31 cellular contexts compared by ENCODE assay signal in the genomic region with DNA sequence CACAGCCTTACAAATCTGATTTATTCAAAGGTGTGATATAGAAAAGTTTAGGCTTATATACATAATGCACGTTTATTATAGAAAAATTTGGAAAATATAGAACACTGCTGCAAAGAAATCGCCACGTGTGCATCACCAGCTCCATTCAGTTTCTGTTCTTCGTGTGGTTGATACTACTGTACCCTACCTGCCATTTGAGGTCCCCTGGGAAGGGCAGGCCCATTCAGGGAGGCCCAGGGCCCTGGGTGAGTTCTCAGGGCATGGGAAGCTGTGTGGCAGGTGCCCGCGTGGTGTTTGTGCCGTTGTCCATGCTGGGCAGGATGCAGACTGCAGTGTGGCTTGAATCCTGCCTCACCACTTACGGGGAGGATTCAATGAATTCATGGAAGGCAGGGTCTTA.
"Had no signal": no experiment of that assay in that cellular context is flagged by ENCODE, and none has a peak within 500 bp of the region (broad histone marks: within the 10 kb centered on the region; RNA-seq: fewer than 3 reads in every experiment).

No MANE protein-coding gene starts in this region.

- DNase-seq: activated CD4-positive, alpha-beta memory T cell treated with anti-CD3 and anti-CD28 coated beads, Interleukin-2, amount 10 ng/mL, durations not matched to agents 7 days and 5 days; activated CD4-positive, alpha-beta T cell treated with anti-CD3 and anti-CD28 coated beads for 1 hour; activated CD4-positive, alpha-beta T cell treated with anti-CD3 and anti-CD28 coated beads for 4 hours; activated CD4-positive, alpha-beta T cell treated with anti-CD3 and anti-CD28 coated beads, Interleukin-2, amount 10 ng/mL, durations not matched to agents 7 days and 5 days; activated CD4-positive, alpha-beta T cell treated with anti-CD3 and anti-CD28 coated beads, Interleukin-2, amount 50 U/mL, for 4 hours; activated CD4-positive, CD25-positive, alpha-beta regulatory T cell; activated CD8-positive, alpha-beta memory T cell treated with anti-CD3 and anti-CD28 coated beads, Interleukin-2, amount 50 U/mL, for 48 hours; activated gamma-delta T cell; activated naive CD4-positive, alpha-beta T cell; activated naive CD4-positive, alpha-beta T cell treated with anti-CD3 and anti-CD28 coated beads, Interleukin-2, amount 10 ng/mL, durations not matched to agents 7 days and 5 days; activated naive CD8-positive, alpha-beta T cell treated with anti-CD3 and anti-CD28 coated beads, Interleukin-2, amount 10 ng/mL, durations not matched to agents 7 days and 5 days; activated T-cell treated with anti-CD3 and anti-CD28 coated beads for 4 hours; activated T-cell treated with anti-CD3 and anti-CD28 coated beads, Interleukin-2, amount 50 U/mL, for 24 hours; activated T-cell treated with anti-CD3 and anti-CD28 coated beads, Interleukin-2, amount 50 U/mL, for 72 hours; central memory CD4-positive, alpha-beta T cell; cerebellar nuclear complex; colonic mucosa; effector CD8-positive, alpha-beta T cell; foreskin keratinocyte; gastrocnemius medialis; glutamatergic neuron; heart left ventricle; T-helper 1 cell; T-helper 2 cell; WERI-Rb-1 had no signal

- H3K27ac Mint-ChIP-seq: activated CD4-positive, alpha-beta memory T cell treated with anti-CD3 and anti-CD28 coated beads, Interleukin-2, amount 10 ng/mL, durations not matched to agents 7 days and 5 days; activated CD4-positive, alpha-beta T cell treated with anti-CD3 and anti-CD28 coated beads, Interleukin-2, amount 10 ng/mL, durations not matched to agents 7 days and 5 days; activated naive CD4-positive, alpha-beta T cell treated with anti-CD3 and anti-CD28 coated beads, Interleukin-2, amount 10 ng/mL, durations not matched to agents 7 days and 5 days; activated naive CD4-positive, alpha-beta T cell treated with anti-CD3 and anti-CD28 coated beads, Interleukin-2, amount 50 U/mL, for 72 hours; activated naive CD8-positive, alpha-beta T cell treated with anti-CD3 and anti-CD28 coated beads, Interleukin-2, amount 10 ng/mL, durations not matched to agents 7 days and 5 days; activated T-cell treated with anti-CD3 and anti-CD28 coated beads, Interleukin-2, amount 50 U/mL, for 24 hours; activated T-cell treated with anti-CD3 and anti-CD28 coated beads, Interleukin-2, amount 50 U/mL, for 72 hours; brain had no signal

- H3K27me3 Mint-ChIP-seq: activated CD4-positive, alpha-beta memory T cell treated with anti-CD3 and anti-CD28 coated beads, Interleukin-2, amount 10 ng/mL, durations not matched to agents 7 days and 5 days; activated CD4-positive, alpha-beta T cell treated with anti-CD3 and anti-CD28 coated beads, Interleukin-2, amount 10 ng/mL, durations not matched to agents 7 days and 5 days; activated naive CD4-positive, alpha-beta T cell treated with anti-CD3 and anti-CD28 coated beads, Interleukin-2, amount 10 ng/mL, durations not matched to agents 7 days and 5 days; activated naive CD8-positive, alpha-beta T cell treated with anti-CD3 and anti-CD28 coated beads, Interleukin-2, amount 10 ng/mL, durations not matched to agents 7 days and 5 days; activated T-cell treated with anti-CD3 and anti-CD28 coated beads, Interleukin-2, amount 50 U/mL, for 24 hours; brain had no signal

- H3K4me3 ChIP-seq: ascending aorta, breast epithelium, cardiac muscle cell, colonic mucosa, gastrocnemius medialis, heart left ventricle had no signal

- ATAC-seq: activated naive CD4-positive, alpha-beta T cell treated with anti-CD3 and anti-CD28 coated beads, Interleukin-2, amount 50 U/mL, for 72 hours; activated T-cell treated with anti-CD3 and anti-CD28 coated beads, Interleukin-2, amount 50 U/mL, for 72 hours; esophagus mucosa; foreskin keratinocyte; gastrocnemius medialis; heart left ventricle had no signal

- H3K27ac ChIP-seq: ascending aorta, breast epithelium, cardiac muscle cell, colonic mucosa, foreskin keratinocyte, gastrocnemius medialis, heart left ventricle, WERI-Rb-1 had no signal

- H3K9me3 ChIP-seq: ascending aorta, breast epithelium, colonic mucosa, gastrocnemius medialis had no signal

- H3K4me1 Mint-ChIP-seq: activated CD4-positive, alpha-beta memory T cell treated with anti-CD3 and anti-CD28 coated beads, Interleukin-2, amount 10 ng/mL, durations not matched to agents 7 days and 5 days; activated CD4-positive, alpha-beta T cell treated with anti-CD3 and anti-CD28 coated beads, Interleukin-2, amount 10 ng/mL, durations not matched to agents 7 days and 5 days; activated naive CD4-positive, alpha-beta T cell treated with anti-CD3 and anti-CD28 coated beads, Interleukin-2, amount 10 ng/mL, durations not matched to agents 7 days and 5 days had no signal

- H3K36me3 ChIP-seq: breast epithelium, cardiac muscle cell, colonic mucosa, gastrocnemius medialis, WERI-Rb-1 had no signal

- H3K9me3 Mint-ChIP-seq: activated CD4-positive, alpha-beta memory T cell treated with anti-CD3 and anti-CD28 coated beads, Interleukin-2, amount 10 ng/mL, durations not matched to agents 7 days and 5 days; activated CD4-positive, alpha-beta T cell treated with anti-CD3 and anti-CD28 coated beads, Interleukin-2, amount 10 ng/mL, durations not matched to agents 7 days and 5 days; activated naive CD4-positive, alpha-beta T cell treated with anti-CD3 and anti-CD28 coated beads, Interleukin-2, amount 10 ng/mL, durations not matched to agents 7 days and 5 days; activated naive CD8-positive, alpha-beta T cell treated with anti-CD3 and anti-CD28 coated beads, Interleukin-2, amount 10 ng/mL, durations not matched to agents 7 days and 5 days; activated T-cell treated with anti-CD3 and anti-CD28 coated beads, Interleukin-2, amount 50 U/mL, for 24 hours had no signal

- H3K4me1 ChIP-seq: ascending aorta, breast epithelium, colonic mucosa, foreskin keratinocyte, gastrocnemius medialis had no signal

- H3K27me3 ChIP-seq: ascending aorta, breast epithelium, cardiac muscle cell, colonic mucosa, foreskin keratinocyte, gastrocnemius medialis, heart left ventricle had no signal

- H3K4me3 Mint-ChIP-seq: activated CD4-positive, alpha-beta memory T cell treated with anti-CD3 and anti-CD28 coated beads, Interleukin-2, amount 10 ng/mL, durations not matched to agents 7 days and 5 days; activated CD4-positive, alpha-beta T cell treated with anti-CD3 and anti-CD28 coated beads, Interleukin-2, amount 10 ng/mL, durations not matched to agents 7 days and 5 days; activated naive CD4-positive, alpha-beta T cell treated with anti-CD3 and anti-CD28 coated beads, Interleukin-2, amount 10 ng/mL, durations not matched to agents 7 days and 5 days; activated naive CD8-positive, alpha-beta T cell treated with anti-CD3 and anti-CD28 coated beads, Interleukin-2, amount 10 ng/mL, durations not matched to agents 7 days and 5 days; activated T-cell treated with anti-CD3 and anti-CD28 coated beads, Interleukin-2, amount 50 U/mL, for 24 hours; activated T-cell treated with anti-CD3 and anti-CD28 coated beads, Interleukin-2, amount 50 U/mL, for 72 hours; brain had no signal
